Comparison of ENCODE assay signal across 12 cellular contexts in genomic region chr2:113822087-113822805, GRCh38.
"Had no signal": no experiment of that assay in that cellular context is flagged by ENCODE, and none has a peak within 500 bp of the region (broad histone marks: within the 10 kb centered on the region; RNA-seq: fewer than 3 reads in every experiment).

No MANE protein-coding gene starts in this region.

- ATAC-seq: activated naive CD4-positive, alpha-beta T cell treated with anti-CD3 and anti-CD28 coated beads, Interleukin-2, amount 50 U/mL, for 72 hours; heart right ventricle; left lobe of liver; T-helper 17 cell had no signal

- H3K4me3 ChIP-seq: breast epithelium, heart right ventricle, thoracic aorta had no signal

- H3K27ac ChIP-seq: breast epithelium, heart right ventricle, thoracic aorta had no signal

- DNase-seq: activated effector memory CD4-positive, alpha-beta T cell treated with anti-CD3 and anti-CD28 coated beads, Interleukin-2, amount 50 U/mL, for 16 hours; activated T-cell treated with anti-CD3 and anti-CD28 coated beads, Interleukin-2, amount 50 U/mL, for 1 hour; anterior cingulate cortex; dermis blood vessel endothelial cell; heart right ventricle; mammary epithelial cell; stimulated activated CD4-positive, alpha-beta T cell treated with anti-CD3 and anti-CD28 coated beads, Interleukin-4, amount 100 ng/mL, for 24 hours; T-helper 17 cell had no signal

- H3K4me1 ChIP-seq: breast epithelium had no signal

- H3K9me3 ChIP-seq: breast epithelium, heart right ventricle, thoracic aorta had no signal

- H3K36me3 ChIP-seq: breast epithelium, heart right ventricle, thoracic aorta had no signal

- H3K27me3 ChIP-seq: breast epithelium, heart right ventricle had no signal
